ENCODE assay signal across 14 cellular contexts in genomic region chr9:124593080-124594058, GRCh38.
A peak's percentile ranks its signal among the peaks of the same experiment; 100 is the strongest.
DNase-seq lines count a peak whose midpoint lies in the region; ATAC-seq and TF ChIP-seq lines count a peak whose summit lies in the region.
"Had no signal": no experiment of that assay in that cellular context is flagged by ENCODE, and none has a peak within 500 bp of the region (broad histone marks: within the 10 kb centered on the region; RNA-seq: fewer than 3 reads in every experiment).

No MANE protein-coding gene starts in this region.

- H3K27me3 ChIP-seq in GM23338 (ENCODE audit: insufficient read depth) (no peaks in the 10 kb centered on the region), OCI-LY3 (ENCODE audit: low read depth, low read length) (no peaks in the 10 kb centered on the region), neuronal stem cell (ENCODE audit: control insufficient read depth in 3 of 3, insufficient read depth in 3 of 3, low read depth in 1 of 3, low read length in 3 of 3) (no peaks in the 10 kb centered on the region)
- H3K27me3 ChIP-seq: ovary, vagina had no signal

- no peak overlapping the region for H3K18ac ChIP-seq in neuronal stem cell (ENCODE audit: low read length)

- H3K4me1 ChIP-seq in GM23338 (ENCODE audit: insufficient read depth) (peaks cover 76% of the 10 kb centered on the region), OCI-LY3 (ENCODE audit: low read length) (peaks cover 23% of the 10 kb centered on the region), neuronal stem cell (ENCODE audit: control insufficient read depth in 2 of 2, insufficient read depth in 1 of 2, low read depth in 1 of 2, low read length in 2 of 2) (peaks cover 21 to 40% of the 10 kb centered on the region in 2 donors)

- H4K20me1 ChIP-seq in GM23338 (replicated peaks; ENCODE audit: insufficient read depth) (no peaks in the 10 kb centered on the region), OCI-LY3 (ENCODE audit: insufficient read depth, low read length) (peaks cover 18% of the 10 kb centered on the region)

- peaks cover 8% of the 10 kb centered on the region for H3K27me3 Mint-ChIP-seq in GM23338 (ENCODE audit: insufficient read depth, low read depth, poor library complexity)

- H3K14ac ChIP-seq in neuronal stem cell (ENCODE audit: low read length), result no peak overlapping the region

- H2BK5ac ChIP-seq in neuronal stem cell (ENCODE audit: low read length), result no peak overlapping the region

- peak overlapping the region; percentile 43 for H3K4me3 ChIP-seq in GM23338
- H3K4me3 ChIP-seq in OCI-LY3 (ENCODE audit: low read length), result 0 out of 2 replicates have a peak overlapping the region, but pooled peaks have one; percentile 2
- peak overlapping the region in 1 of 2 donors; percentile 55 for H3K4me3 ChIP-seq in neuronal stem cell (ENCODE audit: low read length in 2 of 2)
- H3K4me3 ChIP-seq: ovary, vagina had no signal

- peak overlapping the region; percentile 96 for H3K27ac Mint-ChIP-seq in GM23338
- H3K27ac Mint-ChIP-seq: immature natural killer cell, T-helper 17 cell had no signal

- WGBS in neuronal stem cell (ENCODE audit: extremely low coverage in 2 of 2, insufficient read length in 2 of 2, insufficient replicate concordance in 1 of 2), 2 donors, result no CpG with 5 or more reads among the region's 9 CpGs

- no peaks in the 10 kb centered on the region for H3K79me1 ChIP-seq in neuronal stem cell (ENCODE audit: low read depth, low read length)

- H2AFZ ChIP-seq in GM23338 (no peak overlapping the region), OCI-LY3 (ENCODE audit: low read depth, low read length) (no peak overlapping the region), neuronal stem cell (ENCODE audit: low read length) (peak overlapping the region; percentile 2)

- H3K36me3 ChIP-seq in GM23338 (ENCODE audit: insufficient read depth), result no peaks in the 10 kb centered on the region
- no peaks in the 10 kb centered on the region for H3K36me3 ChIP-seq in OCI-LY3 (replicated peaks; ENCODE audit: low read depth, low read length)
- H3K36me3 ChIP-seq in neuronal stem cell (replicated peaks in 1 of 2; ENCODE audit: control insufficient read depth in 2 of 2, insufficient read depth in 2 of 2, low read length in 2 of 2), result no peaks in the 10 kb centered on the region
- H3K36me3 ChIP-seq: ovary, vagina had no signal

- TF ChIP-seq CTCF in GM23338 (conservative IDR thresholded peaks at IDR 0.05; ENCODE audit: low read depth in 2 of 2), result no peak
- no peak for TF ChIP-seq CTCF in OCI-LY3 (IDR thresholded peaks at IDR 0.05; ENCODE audit: low read depth, low read length)

- no peaks in the 10 kb centered on the region for H3F3A ChIP-seq in GM23338 (replicated peaks; ENCODE audit: low read depth)

- peaks cover 3% of the 10 kb centered on the region; the same call in 2 of the 3 replicates for H3K36me3 Mint-ChIP-seq in GM23338 (ENCODE audit: low read depth)
- H3K36me3 Mint-ChIP-seq: immature natural killer cell had no signal

- H3K23ac ChIP-seq in neuronal stem cell (ENCODE audit: low read depth, low read length, poor library complexity), result no peak overlapping the region

- H3K27ac ChIP-seq in GM23338 (ENCODE audit: low read depth), result peak overlapping the region; percentile 95
- no peak overlapping the region for H3K27ac ChIP-seq in OCI-LY3 (ENCODE audit: low read length)
- peak overlapping the region; percentile 87 for H3K27ac ChIP-seq in neuronal stem cell (replicated peaks; ENCODE audit: low read length)
- H3K27ac ChIP-seq: ovary, vagina had no signal

- H4K8ac ChIP-seq in neuronal stem cell (ENCODE audit: low read depth, low read length), result no peak overlapping the region

- no peak overlapping the region for H2BK15ac ChIP-seq in neuronal stem cell (ENCODE audit: low read length)

- H3K4me1 Mint-ChIP-seq in GM23338, result peaks cover 84% of the 10 kb centered on the region
- H3K4me1 Mint-ChIP-seq: immature natural killer cell, T-helper 17 cell had no signal

- H4K91ac ChIP-seq in neuronal stem cell (ENCODE audit: low read depth, low read length, poor library complexity), result no peak overlapping the region

- DNase-seq in GM23338 (ENCODE audit: low spot score), result peak; percentile 93
- DNase-seq in fibroblast of gingiva (ENCODE audit: low read depth), result peak; percentile 14
- DNase-seq in neuronal stem cell (ENCODE audit: low spot score), result peak; percentile 78
- DNase-seq in CD1c-positive myeloid dendritic cell (ENCODE audit: extremely low spot score), result no peak
- DNase-seq in KG1 (lab: John Stamatoyannopoulos, UW), result no peak
- DNase-seq in GM03348 (ENCODE audit: low spot score), result no peak
- DNase-seq: activated T-cell treated with anti-CD3 and anti-CD28 coated beads for 4 hours, DND-41, immature natural killer cell, ovary, T-helper 17 cell had no signal

- H3K4me2 ChIP-seq in GM23338, result peak overlapping the region; percentile 64
- peak overlapping the region; percentile 47 for H3K4me2 ChIP-seq in OCI-LY3 (ENCODE audit: low read length)
- H3K4me2 ChIP-seq in neuronal stem cell (ENCODE audit: insufficient read depth, low read length, poor library complexity, severe bottlenecking), result peak overlapping the region; percentile 29

- ATAC-seq in GM23338 (peak; percentile 89), HG03432 (IDR thresholded peaks at IDR 0.05; ENCODE audit: unreplicated experiment) (no peak)
- ATAC-seq: T-helper 17 cell had no signal

- no peak overlapping the region for H2BK12ac ChIP-seq in neuronal stem cell (ENCODE audit: low read length)

- H3K9me2 ChIP-seq in GM23338 (ENCODE audit: insufficient read depth), result no peaks in the 10 kb centered on the region

- no peaks in the 10 kb centered on the region for H3K9me3 ChIP-seq in OCI-LY3 (ENCODE audit: insufficient read depth, low read length)
- no peaks in the 10 kb centered on the region for H3K9me3 ChIP-seq in neuronal stem cell (replicated peaks in 1 of 2; ENCODE audit: control insufficient read depth in 2 of 2, insufficient read depth in 1 of 2, low read depth in 1 of 2, low read length in 2 of 2)
- H3K9me3 ChIP-seq: ovary, vagina had no signal

- H3K4me3 Mint-ChIP-seq in GM23338, result peak overlapping the region; percentile 68
- H3K4me3 Mint-ChIP-seq: immature natural killer cell, T-helper 17 cell had no signal

- no peaks in the 10 kb centered on the region; the same call in 2 of the 3 replicates for H3K9me3 Mint-ChIP-seq in GM23338

- H3K9ac ChIP-seq in OCI-LY3 (ENCODE audit: low read length) (no peak overlapping the region; the same call in 1 of the 2 replicates), neuronal stem cell (ENCODE audit: low read depth, low read length, poor library complexity) (no peak overlapping the region)

- no peak overlapping the region for H2BK120ac ChIP-seq in neuronal stem cell (ENCODE audit: low read depth, low read length)

- no peak overlapping the region for H2AK5ac ChIP-seq in neuronal stem cell (ENCODE audit: low read depth, low read length)

- H3K4ac ChIP-seq in neuronal stem cell (ENCODE audit: low read length), result no peak overlapping the region

- peaks cover 29% of the 10 kb centered on the region for H3K79me2 ChIP-seq in GM23338 (replicated peaks; ENCODE audit: insufficient read depth)
- H3K79me2 ChIP-seq in OCI-LY3 (ENCODE audit: low read length), result peaks cover 4% of the 10 kb centered on the region; the same call in 1 of the 2 replicates

TF ChIP-seq in GM23338, 12 proteins besides CTCF, POLR2A, EP300 and RAD21 (continues in another document):
- peak; percentile 61 for TF ChIP-seq ETS1 (IDR thresholded peaks at IDR 0.05)
- TF ChIP-seq POLR2AphosphoS5 (IDR thresholded peaks at IDR 0.05; ENCODE audit: low read depth), result 0 out of 2 replicates have a peak, but pooled peaks have one; percentile 19
- no peak for TF ChIP-seq REST (IDR thresholded peaks at IDR 0.05; ENCODE audit: unreplicated experiment)
- peak; percentile 63 for TF ChIP-seq CREB1 (CRISPR knock-in tag; IDR thresholded peaks at IDR 0.05; ENCODE audit: low read depth)
- no peak for TF ChIP-seq EZH2phosphoT487 (IDR thresholded peaks at IDR 0.05; ENCODE audit: unreplicated experiment)
- no peak for TF ChIP-seq ZNF331 (CRISPR knock-in tag; IDR thresholded peaks at IDR 0.05; ENCODE audit: low read depth)
- no peak for TF ChIP-seq ZNF114 (CRISPR knock-in tag; IDR thresholded peaks at IDR 0.05)

Comparison
In these comparisons a context has a peak if more than half of its experiments do, and no peak if none do; other contexts are left out.
1. DNase-seq: peak in GM23338 (single experiment), fibroblast of gingiva (single experiment) and neuronal stem cell (single experiment); none in CD1c-positive myeloid dendritic cell (single experiment), KG1 (single experiment) and GM03348 (single experiment).
2. Peak in every context shown above with its lines, with median percentiles within 50 percentile points of each other: H3K4me2 ChIP-seq.